In the genomic region with DNA sequence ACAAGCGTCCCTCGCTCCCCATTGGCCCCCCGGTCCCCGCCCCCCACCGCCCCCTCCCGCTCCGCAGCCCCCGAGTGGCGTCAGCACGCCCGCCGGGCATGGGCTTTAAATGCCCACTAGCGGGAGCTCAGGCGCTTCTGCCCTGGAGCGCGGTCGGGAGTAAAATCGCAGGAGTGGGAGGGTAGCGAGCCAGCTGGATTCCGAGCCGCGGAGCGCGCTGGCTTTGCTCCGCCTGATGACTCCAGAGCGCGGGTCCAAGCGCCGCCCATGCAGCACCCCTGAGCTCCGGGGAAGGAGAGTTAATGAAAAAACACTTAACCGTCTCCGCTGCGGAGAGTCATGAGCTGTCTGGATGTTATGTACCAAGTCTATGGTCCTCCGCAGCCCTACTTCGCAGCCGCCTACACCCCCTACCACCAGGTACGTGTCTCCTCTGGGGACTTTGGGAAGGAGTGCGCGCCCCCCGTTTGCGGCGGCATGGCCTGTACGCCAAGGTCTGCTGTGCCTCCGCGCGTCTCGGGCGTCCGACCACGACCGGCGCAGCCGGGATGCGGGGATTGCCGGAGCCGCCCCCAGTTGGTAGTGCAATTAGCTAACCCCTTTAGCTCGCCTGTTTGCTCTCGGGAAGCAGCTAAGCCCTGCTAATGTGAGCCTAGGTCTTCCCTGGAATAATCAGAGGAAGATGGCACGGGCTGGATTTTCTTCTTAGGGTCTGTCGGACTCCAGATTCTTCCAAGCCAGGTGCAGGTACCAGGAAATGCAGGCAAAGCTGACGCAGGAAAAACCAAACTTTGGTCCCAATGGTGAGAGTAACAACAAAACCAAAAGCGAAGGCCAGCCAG, we compare ENCODE assay signal across 1 cellular context.
TF ChIP-seq lines count a peak whose summit lies in the region.

A gene with protein sequence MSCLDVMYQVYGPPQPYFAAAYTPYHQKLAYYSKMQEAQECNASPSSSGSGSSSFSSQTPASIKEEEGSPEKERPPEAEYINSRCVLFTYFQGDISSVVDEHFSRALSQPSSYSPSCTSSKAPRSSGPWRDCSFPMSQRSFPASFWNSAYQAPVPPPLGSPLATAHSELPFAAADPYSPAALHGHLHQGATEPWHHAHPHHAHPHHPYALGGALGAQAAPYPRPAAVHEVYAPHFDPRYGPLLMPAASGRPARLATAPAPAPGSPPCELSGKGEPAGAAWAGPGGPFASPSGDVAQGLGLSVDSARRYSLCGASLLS (plus strand): TSS at position 134 of the 842 bp plus-strand sequence. CDS start 206 bp downstream, at position 340.

TF ChIP-seq in HEK293, 187 proteins besides CTCF, POLR2A, EP300 and RAD21 (continued from another document and continues in another):
- TF ChIP-seq, protein P1, sequence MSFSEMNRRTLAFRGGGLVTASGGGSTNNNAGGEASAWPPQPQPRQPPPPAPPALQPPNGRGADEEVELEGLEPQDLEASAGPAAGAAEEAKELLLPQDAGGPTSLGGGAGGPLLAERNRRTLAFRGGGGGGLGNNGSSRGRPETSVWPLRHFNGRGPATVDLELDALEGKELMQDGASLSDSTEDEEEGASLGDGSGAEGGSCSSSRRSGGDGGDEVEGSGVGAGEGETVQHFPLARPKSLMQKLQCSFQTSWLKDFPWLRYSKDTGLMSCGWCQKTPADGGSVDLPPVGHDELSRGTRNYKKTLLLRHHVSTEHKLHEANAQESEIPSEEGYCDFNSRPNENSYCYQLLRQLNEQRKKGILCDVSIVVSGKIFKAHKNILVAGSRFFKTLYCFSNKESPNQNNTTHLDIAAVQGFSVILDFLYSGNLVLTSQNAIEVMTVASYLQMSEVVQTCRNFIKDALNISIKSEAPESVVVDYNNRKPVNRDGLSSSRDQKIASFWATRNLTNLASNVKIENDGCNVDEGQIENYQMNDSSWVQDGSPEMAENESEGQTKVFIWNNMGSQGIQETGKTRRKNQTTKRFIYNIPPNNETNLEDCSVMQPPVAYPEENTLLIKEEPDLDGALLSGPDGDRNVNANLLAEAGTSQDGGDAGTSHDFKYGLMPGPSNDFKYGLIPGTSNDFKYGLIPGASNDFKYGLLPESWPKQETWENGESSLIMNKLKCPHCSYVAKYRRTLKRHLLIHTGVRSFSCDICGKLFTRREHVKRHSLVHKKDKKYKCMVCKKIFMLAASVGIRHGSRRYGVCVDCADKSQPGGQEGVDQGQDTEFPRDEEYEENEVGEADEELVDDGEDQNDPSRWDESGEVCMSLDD (tag by site-specific recombination; IDR thresholded peaks at IDR 0.05) = peak; percentile 56; the same call in 1 of the 2 replicates
- TF ChIP-seq ZNF600 (tag by site-specific recombination; IDR thresholded peaks at IDR 0.05) = peak; percentile 91
- TF ChIP-seq, protein P2, sequence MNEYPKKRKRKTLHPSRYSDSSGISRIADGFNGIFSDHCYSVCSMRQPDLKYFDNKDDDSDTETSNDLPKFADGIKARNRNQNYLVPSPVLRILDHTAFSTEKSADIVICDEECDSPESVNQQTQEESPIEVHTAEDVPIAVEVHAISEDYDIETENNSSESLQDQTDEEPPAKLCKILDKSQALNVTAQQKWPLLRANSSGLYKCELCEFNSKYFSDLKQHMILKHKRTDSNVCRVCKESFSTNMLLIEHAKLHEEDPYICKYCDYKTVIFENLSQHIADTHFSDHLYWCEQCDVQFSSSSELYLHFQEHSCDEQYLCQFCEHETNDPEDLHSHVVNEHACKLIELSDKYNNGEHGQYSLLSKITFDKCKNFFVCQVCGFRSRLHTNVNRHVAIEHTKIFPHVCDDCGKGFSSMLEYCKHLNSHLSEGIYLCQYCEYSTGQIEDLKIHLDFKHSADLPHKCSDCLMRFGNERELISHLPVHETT (tag by site-specific recombination; IDR thresholded peaks at IDR 0.05) = no peak
- TF ChIP-seq, protein P3, sequence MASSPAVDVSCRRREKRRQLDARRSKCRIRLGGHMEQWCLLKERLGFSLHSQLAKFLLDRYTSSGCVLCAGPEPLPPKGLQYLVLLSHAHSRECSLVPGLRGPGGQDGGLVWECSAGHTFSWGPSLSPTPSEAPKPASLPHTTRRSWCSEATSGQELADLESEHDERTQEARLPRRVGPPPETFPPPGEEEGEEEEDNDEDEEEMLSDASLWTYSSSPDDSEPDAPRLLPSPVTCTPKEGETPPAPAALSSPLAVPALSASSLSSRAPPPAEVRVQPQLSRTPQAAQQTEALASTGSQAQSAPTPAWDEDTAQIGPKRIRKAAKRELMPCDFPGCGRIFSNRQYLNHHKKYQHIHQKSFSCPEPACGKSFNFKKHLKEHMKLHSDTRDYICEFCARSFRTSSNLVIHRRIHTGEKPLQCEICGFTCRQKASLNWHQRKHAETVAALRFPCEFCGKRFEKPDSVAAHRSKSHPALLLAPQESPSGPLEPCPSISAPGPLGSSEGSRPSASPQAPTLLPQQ (tag by site-specific recombination; IDR thresholded peaks at IDR 0.05) = 0 out of 2 replicates have a peak, but pooled peaks have one; percentile 11
- no peak for TF ChIP-seq ZNF555 (tag by site-specific recombination; conservative IDR thresholded peaks at IDR 0.05)
- TF ChIP-seq ZNF530 (tag by site-specific recombination; IDR thresholded peaks at IDR 0.05; ENCODE audit: low read depth) = no peak
- peak; percentile 87 for TF ChIP-seq ZBTB8A (tag by site-specific recombination; IDR thresholded peaks at IDR 0.05)
- TF ChIP-seq ZNF2 (tag by site-specific recombination; IDR thresholded peaks at IDR 0.05) = 0 out of 2 replicates have a peak, but pooled peaks have one; percentile 30
- TF ChIP-seq, protein P4, sequence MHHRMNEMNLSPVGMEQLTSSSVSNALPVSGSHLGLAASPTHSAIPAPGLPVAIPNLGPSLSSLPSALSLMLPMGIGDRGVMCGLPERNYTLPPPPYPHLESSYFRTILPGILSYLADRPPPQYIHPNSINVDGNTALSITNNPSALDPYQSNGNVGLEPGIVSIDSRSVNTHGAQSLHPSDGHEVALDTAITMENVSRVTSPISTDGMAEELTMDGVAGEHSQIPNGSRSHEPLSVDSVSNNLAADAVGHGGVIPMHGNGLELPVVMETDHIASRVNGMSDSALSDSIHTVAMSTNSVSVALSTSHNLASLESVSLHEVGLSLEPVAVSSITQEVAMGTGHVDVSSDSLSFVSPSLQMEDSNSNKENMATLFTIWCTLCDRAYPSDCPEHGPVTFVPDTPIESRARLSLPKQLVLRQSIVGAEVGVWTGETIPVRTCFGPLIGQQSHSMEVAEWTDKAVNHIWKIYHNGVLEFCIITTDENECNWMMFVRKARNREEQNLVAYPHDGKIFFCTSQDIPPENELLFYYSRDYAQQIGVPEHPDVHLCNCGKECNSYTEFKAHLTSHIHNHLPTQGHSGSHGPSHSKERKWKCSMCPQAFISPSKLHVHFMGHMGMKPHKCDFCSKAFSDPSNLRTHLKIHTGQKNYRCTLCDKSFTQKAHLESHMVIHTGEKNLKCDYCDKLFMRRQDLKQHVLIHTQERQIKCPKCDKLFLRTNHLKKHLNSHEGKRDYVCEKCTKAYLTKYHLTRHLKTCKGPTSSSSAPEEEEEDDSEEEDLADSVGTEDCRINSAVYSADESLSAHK (tag by site-specific recombination; IDR thresholded peaks at IDR 0.05) = no peak
- TF ChIP-seq, protein P5, sequence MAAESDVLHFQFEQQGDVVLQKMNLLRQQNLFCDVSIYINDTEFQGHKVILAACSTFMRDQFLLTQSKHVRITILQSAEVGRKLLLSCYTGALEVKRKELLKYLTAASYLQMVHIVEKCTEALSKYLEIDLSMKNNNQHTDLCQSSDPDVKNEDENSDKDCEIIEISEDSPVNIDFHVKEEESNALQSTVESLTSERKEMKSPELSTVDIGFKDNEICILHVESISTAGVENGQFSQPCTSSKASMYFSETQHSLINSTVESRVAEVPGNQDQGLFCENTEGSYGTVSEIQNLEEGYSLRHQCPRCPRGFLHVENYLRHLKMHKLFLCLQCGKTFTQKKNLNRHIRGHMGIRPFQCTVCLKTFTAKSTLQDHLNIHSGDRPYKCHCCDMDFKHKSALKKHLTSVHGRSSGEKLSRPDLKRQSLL (tag by site-specific recombination; IDR thresholded peaks at IDR 0.05) = peak; percentile 92
- TF ChIP-seq ZSCAN16 (tag by site-specific recombination; IDR thresholded peaks at IDR 0.05) = no peak
- TF ChIP-seq, protein P6, sequence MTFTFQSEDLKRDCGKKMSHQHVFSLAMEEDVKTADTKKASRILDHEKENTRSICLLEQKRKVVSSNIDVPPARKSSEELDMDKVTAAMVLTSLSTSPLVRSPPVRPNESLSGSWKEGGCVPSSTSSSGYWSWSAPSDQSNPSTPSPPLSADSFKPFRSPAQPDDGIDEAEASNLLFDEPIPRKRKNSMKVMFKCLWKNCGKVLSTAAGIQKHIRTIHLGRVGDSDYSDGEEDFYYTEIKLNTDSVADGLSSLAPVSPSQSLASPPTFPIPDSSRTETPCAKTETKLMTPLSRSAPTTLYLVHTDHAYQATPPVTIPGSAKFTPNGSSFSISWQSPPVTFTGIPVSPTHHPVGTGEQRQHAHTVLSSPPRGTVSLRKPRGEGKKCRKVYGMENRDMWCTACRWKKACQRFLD (tag by site-specific recombination; IDR thresholded peaks at IDR 0.05) = no peak
- TF ChIP-seq, protein P7, sequence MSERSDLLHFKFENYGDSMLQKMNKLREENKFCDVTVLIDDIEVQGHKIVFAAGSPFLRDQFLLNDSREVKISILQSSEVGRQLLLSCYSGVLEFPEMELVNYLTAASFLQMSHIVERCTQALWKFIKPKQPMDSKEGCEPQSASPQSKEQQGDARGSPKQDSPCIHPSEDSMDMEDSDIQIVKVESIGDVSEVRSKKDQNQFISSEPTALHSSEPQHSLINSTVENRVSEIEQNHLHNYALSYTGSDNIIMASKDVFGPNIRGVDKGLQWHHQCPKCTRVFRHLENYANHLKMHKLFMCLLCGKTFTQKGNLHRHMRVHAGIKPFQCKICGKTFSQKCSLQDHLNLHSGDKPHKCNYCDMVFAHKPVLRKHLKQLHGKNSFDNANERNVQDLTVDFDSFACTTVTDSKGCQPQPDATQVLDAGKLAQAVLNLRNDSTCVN (tag by site-specific recombination; optimal IDR thresholded peaks at IDR 0.05) = peak; percentile 94
- TF ChIP-seq KLF10 (tag by site-specific recombination; IDR thresholded peaks at IDR 0.05) = peak; percentile 54; the same call in 1 of the 2 replicates
- TF ChIP-seq ZNF626 (tag by site-specific recombination; IDR thresholded peaks at IDR 0.05) = no peak
- TF ChIP-seq ZNF785 (tag by site-specific recombination; IDR thresholded peaks at IDR 0.05) = no peak
- TF ChIP-seq, protein P8, sequence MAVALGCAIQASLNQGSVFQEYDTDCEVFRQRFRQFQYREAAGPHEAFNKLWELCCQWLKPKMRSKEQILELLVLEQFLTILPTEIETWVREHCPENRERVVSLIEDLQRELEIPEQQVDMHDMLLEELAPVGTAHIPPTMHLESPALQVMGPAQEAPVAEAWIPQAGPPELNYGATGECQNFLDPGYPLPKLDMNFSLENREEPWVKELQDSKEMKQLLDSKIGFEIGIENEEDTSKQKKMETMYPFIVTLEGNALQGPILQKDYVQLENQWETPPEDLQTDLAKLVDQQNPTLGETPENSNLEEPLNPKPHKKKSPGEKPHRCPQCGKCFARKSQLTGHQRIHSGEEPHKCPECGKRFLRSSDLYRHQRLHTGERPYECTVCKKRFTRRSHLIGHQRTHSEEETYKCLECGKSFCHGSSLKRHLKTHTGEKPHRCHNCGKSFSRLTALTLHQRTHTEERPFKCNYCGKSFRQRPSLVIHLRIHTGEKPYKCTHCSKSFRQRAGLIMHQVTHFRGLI (tag by site-specific recombination; IDR thresholded peaks at IDR 0.05) = no peak
- TF ChIP-seq ZBTB17 (tag by site-specific recombination; IDR thresholded peaks at IDR 0.05) = peak; percentile 26; the same call in 1 of the 2 replicates
- no peak for TF ChIP-seq ZNF514 (tag by site-specific recombination; IDR thresholded peaks at IDR 0.05)
- peak; percentile 15; the same call in 1 of the 2 replicates for TF ChIP-seq SP2 (tag by site-specific recombination; IDR thresholded peaks at IDR 0.05)
- TF ChIP-seq ZBTB20 (tag by site-specific recombination; IDR thresholded peaks at IDR 0.05) = peak; percentile 68
- TF ChIP-seq, protein P9, sequence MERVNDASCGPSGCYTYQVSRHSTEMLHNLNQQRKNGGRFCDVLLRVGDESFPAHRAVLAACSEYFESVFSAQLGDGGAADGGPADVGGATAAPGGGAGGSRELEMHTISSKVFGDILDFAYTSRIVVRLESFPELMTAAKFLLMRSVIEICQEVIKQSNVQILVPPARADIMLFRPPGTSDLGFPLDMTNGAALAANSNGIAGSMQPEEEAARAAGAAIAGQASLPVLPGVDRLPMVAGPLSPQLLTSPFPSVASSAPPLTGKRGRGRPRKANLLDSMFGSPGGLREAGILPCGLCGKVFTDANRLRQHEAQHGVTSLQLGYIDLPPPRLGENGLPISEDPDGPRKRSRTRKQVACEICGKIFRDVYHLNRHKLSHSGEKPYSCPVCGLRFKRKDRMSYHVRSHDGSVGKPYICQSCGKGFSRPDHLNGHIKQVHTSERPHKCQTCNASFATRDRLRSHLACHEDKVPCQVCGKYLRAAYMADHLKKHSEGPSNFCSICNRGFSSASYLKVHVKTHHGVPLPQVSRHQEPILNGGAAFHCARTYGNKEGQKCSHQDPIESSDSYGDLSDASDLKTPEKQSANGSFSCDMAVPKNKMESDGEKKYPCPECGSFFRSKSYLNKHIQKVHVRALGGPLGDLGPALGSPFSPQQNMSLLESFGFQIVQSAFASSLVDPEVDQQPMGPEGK (tag by site-specific recombination; IDR thresholded peaks at IDR 0.05) = peak; percentile 49
- TF ChIP-seq ZNF202 (tag by site-specific recombination; IDR thresholded peaks at IDR 0.05; ENCODE audit: borderline replicate concordance) = no peak
- TF ChIP-seq ZNF560 (tag by site-specific recombination; IDR thresholded peaks at IDR 0.05; ENCODE audit: borderline replicate concordance) = no peak
- no peak for TF ChIP-seq ZNF239 (tag by site-specific recombination; IDR thresholded peaks at IDR 0.05)
- TF ChIP-seq ZNF366 (tag by site-specific recombination; conservative IDR thresholded peaks at IDR 0.05) = no peak
- no peak for TF ChIP-seq ZNF184 (tag by site-specific recombination; IDR thresholded peaks at IDR 0.05)
- 0 out of 2 replicates have a peak, but pooled peaks have one; percentile 38 for TF ChIP-seq ZNF777 (tag by site-specific recombination; IDR thresholded peaks at IDR 0.05; ENCODE audit: borderline replicate concordance)
- no peak for TF ChIP-seq ZNF404 (tag by site-specific recombination; IDR thresholded peaks at IDR 0.05)
- peak; percentile 90 for TF ChIP-seq ZNF335 (tag by site-specific recombination; conservative IDR thresholded peaks at IDR 0.05)
- TF ChIP-seq, protein P10, sequence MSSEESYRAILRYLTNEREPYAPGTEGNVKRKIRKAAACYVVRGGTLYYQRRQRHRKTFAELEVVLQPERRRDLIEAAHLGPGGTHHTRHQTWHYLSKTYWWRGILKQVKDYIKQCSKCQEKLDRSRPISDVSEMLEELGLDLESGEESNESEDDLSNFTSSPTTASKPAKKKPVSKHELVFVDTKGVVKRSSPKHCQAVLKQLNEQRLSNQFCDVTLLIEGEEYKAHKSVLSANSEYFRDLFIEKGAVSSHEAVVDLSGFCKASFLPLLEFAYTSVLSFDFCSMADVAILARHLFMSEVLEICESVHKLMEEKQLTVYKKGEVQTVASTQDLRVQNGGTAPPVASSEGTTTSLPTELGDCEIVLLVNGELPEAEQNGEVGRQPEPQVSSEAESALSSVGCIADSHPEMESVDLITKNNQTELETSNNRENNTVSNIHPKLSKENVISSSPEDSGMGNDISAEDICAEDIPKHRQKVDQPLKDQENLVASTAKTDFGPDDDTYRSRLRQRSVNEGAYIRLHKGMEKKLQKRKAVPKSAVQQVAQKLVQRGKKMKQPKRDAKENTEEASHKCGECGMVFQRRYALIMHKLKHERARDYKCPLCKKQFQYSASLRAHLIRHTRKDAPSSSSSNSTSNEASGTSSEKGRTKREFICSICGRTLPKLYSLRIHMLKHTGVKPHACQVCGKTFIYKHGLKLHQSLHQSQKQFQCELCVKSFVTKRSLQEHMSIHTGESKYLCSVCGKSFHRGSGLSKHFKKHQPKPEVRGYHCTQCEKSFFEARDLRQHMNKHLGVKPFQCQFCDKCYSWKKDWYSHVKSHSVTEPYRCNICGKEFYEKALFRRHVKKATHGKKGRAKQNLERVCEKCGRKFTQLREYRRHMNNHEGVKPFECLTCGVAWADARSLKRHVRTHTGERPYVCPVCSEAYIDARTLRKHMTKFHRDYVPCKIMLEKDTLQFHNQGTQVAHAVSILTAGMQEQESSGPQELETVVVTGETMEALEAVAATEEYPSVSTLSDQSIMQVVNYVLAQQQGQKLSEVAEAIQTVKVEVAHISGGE (tag by site-specific recombination; conservative IDR thresholded peaks at IDR 0.05; ENCODE audit: low read depth) = no peak
